7 cellular contexts compared by ENCODE assay signal in genomic region chr10:690227-691161, GRCh38. TPM values are rescaled to one million over a fixed set of nuclear protein-coding genes. Genes with fewer than 3 reads are reported as not detected.
DNase-seq lines count a peak whose midpoint lies in the region; ATAC-seq, FAIRE-seq and TF ChIP-seq lines count a peak whose summit lies in the region.

No MANE protein-coding gene starts in this region.

- peaks cover 36% of the 10 kb centered on the region for H3K79me2 ChIP-seq in KMS-11 (ENCODE audit: insufficient read depth, low read depth)

- no peak for FAIRE-seq in D721Med (lab: Jason Lieb, UNC)

- H4K20me1 ChIP-seq in KMS-11 (ENCODE audit: insufficient read depth) = no peaks in the 10 kb centered on the region; the same call in 1 of the 2 replicates

- H3K27ac Mint-ChIP-seq in memory B cell = no peak overlapping the region

- ATAC-seq in memory B cell (ENCODE audit: low read depth) = no peak
- ATAC-seq in thoracic aorta (ENCODE audit: insufficient number of reproducible peaks, low FRiP score, low read depth) = peak; percentile 1

- H3K4me3 Mint-ChIP-seq in memory B cell = peak overlapping the region; percentile 51

- H3K36me3 ChIP-seq in KMS-11 (ENCODE audit: insufficient read depth) (no peaks in the 10 kb centered on the region), thoracic aorta (no peaks in the 10 kb centered on the region)

- H3K9ac ChIP-seq in KMS-11 = peak overlapping the region; percentile 34; the same call in 1 of the 2 replicates

- H3K27me3 Mint-ChIP-seq in memory B cell = peaks cover 26% of the 10 kb centered on the region

- H3K27ac ChIP-seq in KMS-11 = peak overlapping the region; percentile 36; the same call in 1 of the 2 replicates
- peak overlapping the region; percentile 82 to 86 for H3K27ac ChIP-seq in thoracic aorta

- TF ChIP-seq CTCF in KMS-11 (conservative IDR thresholded peaks at IDR 0.05; ENCODE audit: low read depth, low read length) (no peak), cardiac fibroblast (IDR thresholded peaks at IDR 0.05; ENCODE audit: low read depth, low read length) (no peak), thoracic aorta (IDR thresholded peaks at IDR 0.05) (no peak), GM20000 (IDR thresholded peaks at IDR 0.05; ENCODE audit: extremely low read depth, missing control alignments) (no peak), D721Med (IDR thresholded peaks at IDR 0.05; ENCODE audit: insufficient read depth, missing control alignments) (no peak)

- peaks cover 4% of the 10 kb centered on the region for H3K4me1 Mint-ChIP-seq in memory B cell

- peak overlapping the region; percentile 37 for H3K4me2 ChIP-seq in KMS-11

- H3K4me1 ChIP-seq in KMS-11 (ENCODE audit: low read depth, poor library complexity, severe bottlenecking) = peaks cover 19% of the 10 kb centered on the region
- H3K4me1 ChIP-seq in thoracic aorta (ENCODE audit: control insufficient read depth in 1 of 2, low read depth in 2 of 2) = peaks cover 7 to 24% of the 10 kb centered on the region in 2 donors

- no peak overlapping the region for H3K4me3 ChIP-seq in KMS-11 (IDR thresholded peaks at IDR 0.05; ENCODE audit: insufficient read depth, low read depth, low read length)
- H3K4me3 ChIP-seq in cardiac fibroblast (replicated peaks in 1 of 2; ENCODE audit: low read depth in 2 of 2, low read length in 2 of 2) = peak overlapping the region; percentile 56 to 57
- peak overlapping the region; percentile 75 for H3K4me3 ChIP-seq in thoracic aorta

- H3K27me3 ChIP-seq in KMS-11 (ENCODE audit: insufficient read depth, low read depth) (no peaks in the 10 kb centered on the region), thoracic aorta (replicated peaks; ENCODE audit: insufficient read depth) (no peaks in the 10 kb centered on the region)

- H2AFZ ChIP-seq in KMS-11 (ENCODE audit: low read depth) = peak overlapping the region; percentile 96

- no peaks in the 10 kb centered on the region for H3K9me3 ChIP-seq in thoracic aorta

- DNase-seq in cardiac fibroblast (ENCODE audit: low read depth in 2 of 2) (peak in 1 of 2 donors; percentile 5), memory B cell (ENCODE audit: low spot score in 2 of 2) (no peak), thoracic aorta (ENCODE audit: low spot score) (no peak), GM20000 (ENCODE audit: low spot score) (no peak), D721Med (ENCODE audit: insufficient read length, low spot score) (no peak)
- DNase-seq in stimulated activated CD4-positive, alpha-beta T cell treated with anti-CD3 and anti-CD28 coated beads, Interleukin-2, amount 100 ng/mL, for 24 hours = no peak

- no peaks in the 10 kb centered on the region for H3K9me3 Mint-ChIP-seq in memory B cell

- H3K36me3 Mint-ChIP-seq in memory B cell = peaks cover 2% of the 10 kb centered on the region

RNA-seq across cellular contexts. Expression of gene DIP2C, which starts 1.0 kb away (rescaled TPM):
- total RNA-seq in thoracic aorta = 10 to 100 TPM; 36.8 to 44.0 TPM
